1 cellular context compared by ENCODE assay signal in the genomic region with DNA sequence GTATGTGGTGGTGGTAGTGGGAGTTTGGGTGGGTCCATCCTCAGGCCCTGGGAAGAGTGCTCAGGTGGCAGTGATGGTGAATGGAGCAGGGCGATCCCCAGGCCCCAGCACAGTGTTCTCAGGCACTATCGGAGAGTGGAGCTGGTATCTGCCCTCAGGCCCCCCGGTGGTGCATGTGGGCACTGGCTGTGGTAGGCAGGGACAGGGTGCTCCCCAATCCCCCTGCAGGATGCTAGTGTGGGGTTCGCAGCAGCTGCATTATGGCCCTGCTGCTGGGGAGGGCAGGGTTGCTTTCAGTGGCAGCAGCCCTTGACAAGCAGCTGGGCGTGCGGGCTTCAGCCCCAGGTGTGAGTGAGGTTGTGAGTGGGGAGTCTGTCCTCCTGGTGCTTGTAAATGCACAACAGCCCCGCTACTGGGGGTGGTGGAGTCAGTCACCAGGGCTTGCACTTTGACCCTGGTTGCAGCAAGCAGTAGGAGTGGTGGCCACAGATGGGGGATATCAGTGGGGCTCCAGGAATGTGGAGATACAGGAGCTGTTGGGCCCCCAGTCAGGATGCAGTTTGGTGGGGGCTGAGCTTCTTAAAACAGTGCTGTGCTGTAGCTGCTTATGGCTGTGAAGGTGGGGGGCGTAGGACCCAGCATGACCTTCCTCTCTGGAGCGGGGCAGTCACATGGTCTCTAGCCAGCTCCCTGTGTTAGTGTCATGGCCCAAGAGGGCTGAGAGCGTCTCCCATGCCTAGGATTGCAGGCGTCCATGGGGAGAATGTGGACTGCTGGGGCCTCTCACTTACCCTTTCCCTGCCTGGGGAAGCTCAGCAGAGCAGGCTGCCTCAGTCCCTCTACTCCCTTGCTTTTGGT.
TF ChIP-seq lines count a peak whose summit lies in the region.

No MANE protein-coding gene starts in this region.

TF ChIP-seq in H1, 55 proteins besides CTCF, POLR2A, EP300 and RAD21:
- TF ChIP-seq RFX5 (IDR thresholded peaks at IDR 0.05; ENCODE audit: borderline replicate concordance, low read depth, low read length) (no peak), POLR2AphosphoS5 (IDR thresholded peaks at IDR 0.05; ENCODE audit: low read depth, low read length) (no peak), SIN3A (conservative IDR thresholded peaks at IDR 0.05 in 1 of 2, IDR thresholded peaks at IDR 0.05 in 1 of 2; ENCODE audit: low read depth in 1 of 2, low read length in 2 of 2) (no peak), CBX5 (IDR thresholded peaks at IDR 0.05; ENCODE audit: low read depth, low read length) (no peak), RNF2 (IDR thresholded peaks at IDR 0.05; ENCODE audit: borderline replicate concordance, low read depth, low read length, missing control alignments, poor library complexity, severe bottlenecking) (no peak), RXRA (IDR thresholded peaks at IDR 0.05; ENCODE audit: insufficient read depth, low read depth, low read length) (no peak), CHD2 (IDR thresholded peaks at IDR 0.05; ENCODE audit: low read length) (no peak), TCF12 (IDR thresholded peaks at IDR 0.05; ENCODE audit: low read depth, low read length) (no peak), SP1 (IDR thresholded peaks at IDR 0.05; ENCODE audit: low read depth, low read length) (no peak)
- TF ChIP-seq, protein P1, sequence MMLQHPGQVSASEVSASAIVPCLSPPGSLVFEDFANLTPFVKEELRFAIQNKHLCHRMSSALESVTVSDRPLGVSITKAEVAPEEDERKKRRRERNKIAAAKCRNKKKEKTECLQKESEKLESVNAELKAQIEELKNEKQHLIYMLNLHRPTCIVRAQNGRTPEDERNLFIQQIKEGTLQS (IDR thresholded peaks at IDR 0.05; ENCODE audit: insufficient read depth, low read depth, low read length) = no peak
TF ChIP-seq in H1: peak in this region for 0.
